Comparison of ENCODE assay signal across 14 cellular contexts in genomic region chr2:70964133-70964532, GRCh38. TPM values are rescaled to one million over a fixed set of nuclear protein-coding genes. Genes with fewer than 3 reads are reported as not detected.
"Had no signal": no experiment of that assay in that cellular context is flagged by ENCODE, and none has a peak within 500 bp of the region (broad histone marks: within the 10 kb centered on the region; RNA-seq: fewer than 3 reads in every experiment).

No MANE protein-coding gene starts in this region.

- H3K9me3 Mint-ChIP-seq: type B pancreatic cell had no signal

- H3K36me3 Mint-ChIP-seq: naive thymus-derived CD4-positive, alpha-beta T cell; type B pancreatic cell had no signal

- H3K36me3 ChIP-seq: heart left ventricle, spleen had no signal

- H3K27ac Mint-ChIP-seq: nephron progenitor cell, type B pancreatic cell had no signal

- H3K9me3 ChIP-seq: heart left ventricle, spleen had no signal

- H3K27ac ChIP-seq: coronary artery, heart left ventricle, spleen had no signal

- H3K4me3 ChIP-seq: lung had no signal

RNA-seq across cellular contexts. Expression of gene ATP6V1B1, which starts 28.4 kb away (rescaled TPM):
- total RNA-seq: cerebellum; dermis microvascular lymphatic vessel endothelial cell; glomerular endothelial cell; kidney epithelial cell; left colon; left ventricle myocardium superior; naive thymus-derived CD4-positive, alpha-beta T cell; pulmonary artery endothelial cell; spleen had no signal
